ENCODE assay signal across 1 cellular context in the genomic region with DNA sequence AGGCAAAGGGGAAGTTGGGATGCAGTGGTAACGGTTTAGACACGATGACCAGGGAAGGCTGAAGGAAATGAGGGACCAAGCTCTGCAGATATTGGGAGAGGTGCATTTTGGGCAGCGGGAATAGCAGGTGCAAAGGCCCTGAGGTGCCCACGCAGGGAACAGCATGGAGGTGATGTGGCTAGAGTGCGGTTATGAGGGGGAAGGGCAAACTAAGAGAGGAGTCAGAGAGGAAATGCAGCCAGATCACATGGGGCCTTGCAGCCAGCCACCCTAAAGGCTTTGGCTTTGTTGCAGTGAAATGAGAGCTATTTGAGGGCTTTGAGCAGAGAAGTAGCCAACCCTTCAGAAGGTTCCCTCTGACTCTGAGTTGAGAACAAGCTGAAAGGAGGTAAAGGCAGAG.
TF ChIP-seq lines count a peak whose summit lies in the region.

No MANE protein-coding gene starts in this region.

TF ChIP-seq in HepG2, 621 proteins besides CTCF, POLR2A, EP300 and RAD21:
- TF ChIP-seq NR2F1 (CRISPR knock-in tag; IDR thresholded peaks at IDR 0.05) (no peak), ZNF660 (CRISPR knock-in tag; IDR thresholded peaks at IDR 0.05; ENCODE audit: borderline replicate concordance, low read depth) (no peak), NBN (conservative IDR thresholded peaks at IDR 0.05) (no peak), ZMYM3 (CRISPR knock-in tag; IDR thresholded peaks at IDR 0.05) (0 out of 2 replicates have a peak, but pooled peaks have one; percentile 44), ZNF432 (CRISPR knock-in tag; IDR thresholded peaks at IDR 0.05; ENCODE audit: borderline replicate concordance) (no peak), HHEX (CRISPR knock-in tag; IDR thresholded peaks at IDR 0.05) (no peak), GPN1 (CRISPR knock-in tag; IDR thresholded peaks at IDR 0.05; ENCODE audit: borderline replicate concordance) (no peak), NRL (CRISPR knock-in tag; IDR thresholded peaks at IDR 0.05; ENCODE audit: borderline replicate concordance) (no peak)
- TF ChIP-seq, protein P1, sequence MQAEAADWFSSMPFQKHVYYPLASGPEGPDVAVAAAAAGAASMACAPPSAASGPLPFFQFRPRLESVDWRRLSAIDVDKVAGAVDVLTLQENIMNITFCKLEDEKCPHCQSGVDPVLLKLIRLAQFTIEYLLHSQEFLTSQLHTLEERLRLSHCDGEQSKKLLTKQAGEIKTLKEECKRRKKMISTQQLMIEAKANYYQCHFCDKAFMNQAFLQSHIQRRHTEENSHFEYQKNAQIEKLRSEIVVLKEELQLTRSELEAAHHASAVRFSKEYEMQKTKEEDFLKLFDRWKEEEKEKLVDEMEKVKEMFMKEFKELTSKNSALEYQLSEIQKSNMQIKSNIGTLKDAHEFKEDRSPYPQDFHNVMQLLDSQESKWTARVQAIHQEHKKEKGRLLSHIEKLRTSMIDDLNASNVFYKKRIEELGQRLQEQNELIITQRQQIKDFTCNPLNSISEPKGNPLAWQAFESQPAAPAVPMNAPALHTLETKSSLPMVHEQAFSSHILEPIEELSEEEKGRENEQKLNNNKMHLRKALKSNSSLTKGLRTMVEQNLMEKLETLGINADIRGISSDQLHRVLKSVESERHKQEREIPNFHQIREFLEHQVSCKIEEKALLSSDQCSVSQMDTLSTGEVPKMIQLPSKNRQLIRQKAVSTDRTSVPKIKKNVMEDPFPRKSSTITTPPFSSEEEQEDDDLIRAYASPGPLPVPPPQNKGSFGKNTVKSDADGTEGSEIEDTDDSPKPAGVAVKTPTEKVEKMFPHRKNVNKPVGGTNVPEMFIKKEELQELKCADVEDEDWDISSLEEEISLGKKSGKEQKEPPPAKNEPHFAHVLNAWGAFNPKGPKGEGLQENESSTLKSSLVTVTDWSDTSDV (CRISPR knock-in tag; IDR thresholded peaks at IDR 0.05), result no peak
- TF ChIP-seq, protein P2, sequence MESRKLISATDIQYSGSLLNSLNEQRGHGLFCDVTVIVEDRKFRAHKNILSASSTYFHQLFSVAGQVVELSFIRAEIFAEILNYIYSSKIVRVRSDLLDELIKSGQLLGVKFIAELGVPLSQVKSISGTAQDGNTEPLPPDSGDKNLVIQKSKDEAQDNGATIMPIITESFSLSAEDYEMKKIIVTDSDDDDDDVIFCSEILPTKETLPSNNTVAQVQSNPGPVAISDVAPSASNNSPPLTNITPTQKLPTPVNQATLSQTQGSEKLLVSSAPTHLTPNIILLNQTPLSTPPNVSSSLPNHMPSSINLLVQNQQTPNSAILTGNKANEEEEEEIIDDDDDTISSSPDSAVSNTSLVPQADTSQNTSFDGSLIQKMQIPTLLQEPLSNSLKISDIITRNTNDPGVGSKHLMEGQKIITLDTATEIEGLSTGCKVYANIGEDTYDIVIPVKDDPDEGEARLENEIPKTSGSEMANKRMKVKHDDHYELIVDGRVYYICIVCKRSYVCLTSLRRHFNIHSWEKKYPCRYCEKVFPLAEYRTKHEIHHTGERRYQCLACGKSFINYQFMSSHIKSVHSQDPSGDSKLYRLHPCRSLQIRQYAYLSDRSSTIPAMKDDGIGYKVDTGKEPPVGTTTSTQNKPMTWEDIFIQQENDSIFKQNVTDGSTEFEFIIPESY (CRISPR knock-in tag; IDR thresholded peaks at IDR 0.05), result 0 out of 2 replicates have a peak, but pooled peaks have one; percentile 44
- TF ChIP-seq, protein P3, sequence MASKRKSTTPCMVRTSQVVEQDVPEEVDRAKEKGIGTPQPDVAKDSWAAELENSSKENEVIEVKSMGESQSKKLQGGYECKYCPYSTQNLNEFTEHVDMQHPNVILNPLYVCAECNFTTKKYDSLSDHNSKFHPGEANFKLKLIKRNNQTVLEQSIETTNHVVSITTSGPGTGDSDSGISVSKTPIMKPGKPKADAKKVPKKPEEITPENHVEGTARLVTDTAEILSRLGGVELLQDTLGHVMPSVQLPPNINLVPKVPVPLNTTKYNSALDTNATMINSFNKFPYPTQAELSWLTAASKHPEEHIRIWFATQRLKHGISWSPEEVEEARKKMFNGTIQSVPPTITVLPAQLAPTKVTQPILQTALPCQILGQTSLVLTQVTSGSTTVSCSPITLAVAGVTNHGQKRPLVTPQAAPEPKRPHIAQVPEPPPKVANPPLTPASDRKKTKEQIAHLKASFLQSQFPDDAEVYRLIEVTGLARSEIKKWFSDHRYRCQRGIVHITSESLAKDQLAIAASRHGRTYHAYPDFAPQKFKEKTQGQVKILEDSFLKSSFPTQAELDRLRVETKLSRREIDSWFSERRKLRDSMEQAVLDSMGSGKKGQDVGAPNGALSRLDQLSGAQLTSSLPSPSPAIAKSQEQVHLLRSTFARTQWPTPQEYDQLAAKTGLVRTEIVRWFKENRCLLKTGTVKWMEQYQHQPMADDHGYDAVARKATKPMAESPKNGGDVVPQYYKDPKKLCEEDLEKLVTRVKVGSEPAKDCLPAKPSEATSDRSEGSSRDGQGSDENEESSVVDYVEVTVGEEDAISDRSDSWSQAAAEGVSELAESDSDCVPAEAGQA (IDR thresholded peaks at IDR 0.05; ENCODE audit: low read depth), result no peak
- TF ChIP-seq, protein P3 (CRISPR knock-in tag; IDR thresholded peaks at IDR 0.05; ENCODE audit: borderline replicate concordance), result no peak
